33 cellular contexts compared by ENCODE assay signal in the genomic region with DNA sequence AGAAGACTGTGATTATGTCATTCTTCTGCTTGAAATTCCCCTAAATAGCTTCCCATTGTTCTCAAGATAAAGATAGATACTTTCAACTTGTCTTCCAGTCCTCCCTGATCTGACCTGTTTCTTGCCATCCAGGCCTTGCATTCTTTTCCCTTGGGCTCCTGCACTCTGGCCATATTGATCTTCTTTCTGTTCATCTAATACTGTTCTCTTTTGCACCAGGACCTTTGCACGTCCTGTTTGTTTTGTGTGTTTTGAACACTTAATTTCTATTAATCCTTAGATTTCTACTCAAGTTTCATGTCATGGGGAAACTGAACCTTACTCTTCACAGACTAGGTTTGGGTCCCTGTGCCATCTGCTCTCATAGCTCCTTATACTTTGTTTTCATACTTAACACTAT.
"Had no signal": no experiment of that assay in that cellular context is flagged by ENCODE, and none has a peak within 500 bp of the region (broad histone marks: within the 10 kb centered on the region; RNA-seq: fewer than 3 reads in every experiment).

No MANE protein-coding gene starts in this region.

- H3K4me3 Mint-ChIP-seq: activated CD4-positive, alpha-beta memory T cell treated with anti-CD3 and anti-CD28 coated beads, Interleukin-2, amount 10 ng/mL, durations not matched to agents 7 days and 5 days; activated CD8-positive, alpha-beta memory T cell treated with anti-CD3 and anti-CD28 coated beads, Interleukin-2, amount 10 ng/mL, durations not matched to agents 7 days and 5 days; activated naive CD8-positive, alpha-beta T cell treated with anti-CD3 and anti-CD28 coated beads for 36 hours; central memory CD8-positive, alpha-beta T cell had no signal

- H3K36me3 Mint-ChIP-seq: activated CD8-positive, alpha-beta memory T cell treated with anti-CD3 and anti-CD28 coated beads, Interleukin-2, amount 10 ng/mL, durations not matched to agents 7 days and 5 days had no signal

- DNase-seq: activated CD4-positive, alpha-beta memory T cell treated with anti-CD3 and anti-CD28 coated beads, Interleukin-2, amount 10 ng/mL, durations not matched to agents 7 days and 5 days; activated CD4-positive, alpha-beta T cell treated with anti-CD3 and anti-CD28 coated beads for 1 hour; activated CD4-positive, alpha-beta T cell treated with anti-CD3 and anti-CD28 coated beads for 48 hours; activated CD4-positive, CD25-positive, alpha-beta regulatory T cell; activated CD8-positive, alpha-beta memory T cell treated with anti-CD3 and anti-CD28 coated beads for 24 hours; activated CD8-positive, alpha-beta memory T cell treated with anti-CD3 and anti-CD28 coated beads, Interleukin-2, amount 10 ng/mL, durations not matched to agents 7 days and 5 days; activated CD8-positive, alpha-beta memory T cell treated with anti-CD3 and anti-CD28 coated beads, Interleukin-2, amount 50 U/mL, for 48 hours; activated effector memory CD4-positive, alpha-beta T cell treated with Interleukin-2 at 50 U/mL for 16 hours; activated naive CD4-positive, alpha-beta T cell treated with anti-CD3 and anti-CD28 coated beads, Interleukin-2, amount 50 U/mL, for 16 hours; activated naive CD8-positive, alpha-beta T cell treated with anti-CD3 and anti-CD28 coated beads for 36 hours; activated T-cell treated with anti-CD3 and anti-CD28 coated beads, Interleukin-2, amount 50 U/mL, for 48 hours; amniotic stem cell; aorta; brain microvascular endothelial cell; Karpas-422; MG63; NCI-H1048; NCI-H1105 treated with DMSO at 0.1 percent for 48 hours; NCI-H1436; NCI-H1694; NCI-H1930; NCI-H2081 treated with DMSO at 0.1 percent for 48 hours; NCI-H226; NCI-H446 treated with DMSO at 0.1 percent for 48 hours; NCI-H524; NCI-H69; Right ventricle myocardium superior; T1000; WERI-Rb-1 had no signal

- ATAC-seq: activated CD8-positive, alpha-beta memory T cell treated with anti-CD3 and anti-CD28 coated beads, Interleukin-2, amount 10 ng/mL, durations not matched to agents 7 days and 5 days had no signal

- H3K4me3 ChIP-seq: cardiac muscle cell, MG63, SK-N-MC had no signal

- H3K9me3 Mint-ChIP-seq: central memory CD8-positive, alpha-beta T cell had no signal

- H3K27ac ChIP-seq: brain microvascular endothelial cell, cardiac muscle cell, SK-N-MC, WERI-Rb-1 had no signal

- H3K27ac Mint-ChIP-seq: activated CD4-positive, alpha-beta memory T cell treated with anti-CD3 and anti-CD28 coated beads, Interleukin-2, amount 10 ng/mL, durations not matched to agents 7 days and 5 days; activated CD8-positive, alpha-beta memory T cell treated with anti-CD3 and anti-CD28 coated beads, Interleukin-2, amount 10 ng/mL, durations not matched to agents 7 days and 5 days; activated naive CD8-positive, alpha-beta T cell treated with anti-CD3 and anti-CD28 coated beads for 36 hours had no signal

- FAIRE-seq: RCC 7860 had no signal

- H3K27me3 Mint-ChIP-seq: activated CD4-positive, alpha-beta memory T cell treated with anti-CD3 and anti-CD28 coated beads, Interleukin-2, amount 10 ng/mL, durations not matched to agents 7 days and 5 days had no signal

- H3K36me3 ChIP-seq: brain microvascular endothelial cell, cardiac muscle cell, WERI-Rb-1 had no signal

- H3K4me1 Mint-ChIP-seq: activated CD8-positive, alpha-beta memory T cell treated with anti-CD3 and anti-CD28 coated beads, Interleukin-2, amount 10 ng/mL, durations not matched to agents 7 days and 5 days; activated naive CD8-positive, alpha-beta T cell treated with anti-CD3 and anti-CD28 coated beads for 36 hours; central memory CD8-positive, alpha-beta T cell had no signal

- H3K27me3 ChIP-seq: brain microvascular endothelial cell, cardiac muscle cell, MG63 had no signal
